16 cellular contexts compared by ENCODE assay signal in the genomic region with DNA sequence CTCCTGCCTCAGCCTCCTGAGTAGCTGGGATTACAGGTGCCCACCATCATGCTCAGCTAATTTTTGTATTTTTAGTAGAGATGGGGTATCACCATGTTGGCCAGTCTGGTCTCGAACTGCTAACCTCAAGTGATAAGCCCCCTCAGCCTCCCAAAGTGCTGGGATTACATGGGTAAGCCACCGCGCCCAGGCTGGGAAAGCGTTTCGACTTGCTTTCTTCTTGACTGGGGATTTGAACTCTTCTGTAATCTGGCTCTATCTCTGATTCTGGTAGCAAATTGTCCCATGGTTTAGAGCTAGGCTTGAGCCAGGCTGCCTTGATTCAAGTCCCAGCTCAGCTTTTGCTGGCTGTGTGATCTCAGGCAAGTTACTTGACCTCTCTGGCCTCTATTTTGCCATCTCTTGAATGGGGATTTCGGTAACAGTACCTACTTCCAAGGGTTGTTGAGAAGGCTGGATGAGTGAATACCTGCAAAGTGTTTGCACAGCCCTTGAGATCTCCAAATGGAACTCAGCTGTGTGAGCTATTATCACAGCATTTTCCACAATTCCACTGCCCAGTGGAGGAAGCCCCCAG. TPM values are rescaled to one million over a fixed set of nuclear protein-coding genes. Genes with fewer than 3 reads are reported as not detected.
DNase-seq lines count a peak whose midpoint lies in the region; ATAC-seq lines count a peak whose summit lies in the region.
"Had no signal": no experiment of that assay in that cellular context is flagged by ENCODE, and none has a peak within 500 bp of the region (broad histone marks: within the 10 kb centered on the region; RNA-seq: fewer than 3 reads in every experiment).

No MANE protein-coding gene starts in this region.

- peak overlapping the region; percentile 95 for H3K27ac ChIP-seq in cingulate gyrus (ENCODE audit: low read depth, low read length)
- peak overlapping the region; percentile 96 for H3K27ac ChIP-seq in layer of hippocampus (ENCODE audit: low read depth, low read length)
- peak overlapping the region; percentile 99 for H3K27ac ChIP-seq in temporal lobe (ENCODE audit: low read depth, low read length)
- H3K27ac ChIP-seq: HL-60 had no signal

- H3K4me1 Mint-ChIP-seq in activated CD8-positive, alpha-beta memory T cell treated with anti-CD3 and anti-CD28 coated beads, Interleukin-2, amount 10 ng/mL, durations not matched to agents 7 days and 5 days: peaks cover 18% of the 10 kb centered on the region

- ATAC-seq in activated CD8-positive, alpha-beta memory T cell treated with anti-CD3 and anti-CD28 coated beads, Interleukin-2, amount 10 ng/mL, durations not matched to agents 7 days and 5 days: no peak
- ATAC-seq in GM18498 (IDR thresholded peaks at IDR 0.05; ENCODE audit: unreplicated experiment) (no peak), HG02763 (IDR thresholded peaks at IDR 0.05; ENCODE audit: unreplicated experiment) (no peak)

- no peak overlapping the region for H3K4me3 Mint-ChIP-seq in activated CD8-positive, alpha-beta memory T cell treated with anti-CD3 and anti-CD28 coated beads, Interleukin-2, amount 10 ng/mL, durations not matched to agents 7 days and 5 days
- H3K4me3 Mint-ChIP-seq: B cell; CD4-positive, alpha-beta T cell; H9 had no signal

- H3K27ac Mint-ChIP-seq in activated CD8-positive, alpha-beta memory T cell treated with anti-CD3 and anti-CD28 coated beads, Interleukin-2, amount 10 ng/mL, durations not matched to agents 7 days and 5 days: no peak overlapping the region
- H3K27ac Mint-ChIP-seq: B cell; CD4-positive, alpha-beta T cell; H9 had no signal

- peak; percentile 21 for DNase-seq in activated CD8-positive, alpha-beta memory T cell treated with anti-CD3 and anti-CD28 coated beads, Interleukin-2, amount 10 ng/mL, durations not matched to agents 7 days and 5 days
- DNase-seq in activated CD8-positive, alpha-beta memory T cell treated with anti-CD3 and anti-CD28 coated beads, Interleukin-2, amount 50 U/mL, for 4 hours: no peak
- DNase-seq: C1 segment of cervical spinal cord; Calu3; CD4-positive, alpha-beta T cell; DND-41; GDM1; GOT3; H9 had no signal

- H3K9me3 Mint-ChIP-seq in activated CD8-positive, alpha-beta memory T cell treated with anti-CD3 and anti-CD28 coated beads, Interleukin-2, amount 10 ng/mL, durations not matched to agents 7 days and 5 days (ENCODE audit: low read depth): no peaks in the 10 kb centered on the region
- H3K9me3 Mint-ChIP-seq: CD4-positive, alpha-beta T cell; H9 had no signal

- H3K36me3 Mint-ChIP-seq in activated CD8-positive, alpha-beta memory T cell treated with anti-CD3 and anti-CD28 coated beads, Interleukin-2, amount 10 ng/mL, durations not matched to agents 7 days and 5 days: no peaks in the 10 kb centered on the region

- CTCF ChIA-PET in activated CD8-positive, alpha-beta memory T cell treated with anti-CD3 and anti-CD28 coated beads, Interleukin-2, amount 10 ng/mL, durations not matched to agents 7 days and 5 days (lab: Charles Lee): interaction anchor here (0.8 kb wide), 1 partner anchor 12 kb away, joined by 3 read pairs; no protein-coding TSS in a partner anchor

- H3K27me3 ChIP-seq in layer of hippocampus (ENCODE audit: control insufficient read depth, insufficient read depth, low read length): no peaks in the 10 kb centered on the region

- peaks cover 2% of the 10 kb centered on the region for H3K27me3 Mint-ChIP-seq in activated CD8-positive, alpha-beta memory T cell treated with anti-CD3 and anti-CD28 coated beads, Interleukin-2, amount 10 ng/mL, durations not matched to agents 7 days and 5 days
- H3K27me3 Mint-ChIP-seq: B cell; CD4-positive, alpha-beta T cell had no signal

RNA-seq across cellular contexts. Expression of a gene that starts 20.5 kb away (rescaled TPM):
- 10 to 100 TPM; 39.2 to 57.0 TPM for total RNA-seq in activated CD8-positive, alpha-beta memory T cell treated with anti-CD3 and anti-CD28 coated beads, Interleukin-2, amount 10 ng/mL, durations not matched to agents 7 days and 5 days
- total RNA-seq in temporal lobe: 29.7 TPM
